ENCODE assay signal across 20 cellular contexts in the genomic region with DNA sequence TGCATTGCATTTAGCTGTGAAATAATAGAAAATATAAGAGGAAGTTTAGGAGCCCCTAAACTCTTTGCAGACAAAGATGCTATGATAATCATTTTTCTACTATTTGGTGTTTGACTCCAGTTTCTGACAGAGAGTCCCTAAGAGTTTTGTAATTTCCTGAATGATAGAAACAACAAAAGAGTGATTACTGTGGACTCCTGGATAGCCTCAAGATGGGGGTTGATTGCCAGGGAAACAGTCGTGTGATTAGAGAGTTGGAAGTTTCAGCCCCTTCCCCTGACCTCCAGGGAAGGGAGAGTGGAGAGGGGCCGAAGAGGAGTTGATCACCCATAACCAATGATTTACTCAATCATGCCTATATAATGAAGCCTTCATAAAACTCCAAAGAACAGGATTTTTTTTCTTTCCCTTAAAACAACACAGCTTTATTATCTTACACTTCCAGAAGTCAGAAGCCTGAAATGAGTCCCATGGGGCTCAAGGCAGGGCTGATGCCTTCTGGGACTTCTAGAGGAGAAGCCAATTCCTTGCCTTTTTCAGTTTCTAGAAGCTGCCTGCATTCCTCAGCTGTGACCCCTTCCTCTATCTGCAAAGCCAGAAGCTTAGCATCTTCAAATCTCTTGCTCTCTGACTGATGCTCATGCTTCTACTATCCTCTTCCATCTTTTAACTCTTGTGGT.
A peak's percentile ranks its signal among the peaks of the same experiment; 100 is the strongest.
DNase-seq lines count a peak whose midpoint lies in the region; ATAC-seq and TF ChIP-seq lines count a peak whose summit lies in the region.
"Had no signal": no experiment of that assay in that cellular context is flagged by ENCODE, and none has a peak within 500 bp of the region (broad histone marks: within the 10 kb centered on the region; RNA-seq: fewer than 3 reads in every experiment).

No MANE protein-coding gene starts in this region.

- H3K4me3 ChIP-seq in ACC112 (ENCODE audit: low read depth, low read length): no peak overlapping the region
- no peak overlapping the region for H3K4me3 ChIP-seq in brain microvascular endothelial cell (ENCODE audit: low read depth, low read length)
- no peak overlapping the region for H3K4me3 ChIP-seq in left ventricle myocardium inferior
- no peak overlapping the region for H3K4me3 ChIP-seq in rectal smooth muscle tissue (ENCODE audit: low read length)
- H3K4me3 ChIP-seq in CD8-positive, alpha-beta T cell (ENCODE audit: low read depth, low read length): no peak overlapping the region
- H3K4me3 ChIP-seq: BLaER1, stomach, upper lobe of right lung had no signal

- CTCF ChIA-PET in CD8-positive, alpha-beta T cell (lab: Charles Lee): no interaction called here

- POLR2A ChIA-PET in CD8-positive, alpha-beta T cell (lab: Charles Lee): no interaction called here

- H3K27me3 ChIP-seq in ACC112 (ENCODE audit: insufficient read depth, low read length) (no peaks in the 10 kb centered on the region), brain microvascular endothelial cell (replicated peaks) (no peaks in the 10 kb centered on the region), left ventricle myocardium inferior (ENCODE audit: low read depth) (no peaks in the 10 kb centered on the region), rectal smooth muscle tissue (ENCODE audit: control insufficient read depth, insufficient read depth, low read length) (no peaks in the 10 kb centered on the region)
- H3K27me3 ChIP-seq in CD8-positive, alpha-beta T cell (ENCODE audit: insufficient read depth, low read length): no peaks in the 10 kb centered on the region
- H3K27me3 ChIP-seq: BLaER1, foreskin keratinocyte, stomach, upper lobe of right lung had no signal

- no peak for TF ChIP-seq CTCF in brain microvascular endothelial cell (IDR thresholded peaks at IDR 0.05; ENCODE audit: low read depth, low read length, missing control alignments)
- no peak for TF ChIP-seq CTCF in left ventricle myocardium inferior (IDR thresholded peaks at IDR 0.05; ENCODE audit: borderline replicate concordance)
- no peak for TF ChIP-seq CTCF in CD8-positive, alpha-beta T cell (IDR thresholded peaks at IDR 0.05)

- H2AFZ ChIP-seq in ACC112 (ENCODE audit: low read length, unreplicated experiment): peak overlapping the region; percentile 37

- no peaks in the 10 kb centered on the region for H3K4me1 Mint-ChIP-seq in CD8-positive, alpha-beta T cell (ENCODE audit: low read depth)

- H3K27me3 Mint-ChIP-seq in CD8-positive, alpha-beta T cell (ENCODE audit: low read depth): no peaks in the 10 kb centered on the region
- H3K27me3 Mint-ChIP-seq: activated naive CD8-positive, alpha-beta T cell had no signal

- no peak for ATAC-seq in CD8-positive, alpha-beta T cell
- ATAC-seq in GM19397 (IDR thresholded peaks at IDR 0.05; ENCODE audit: unreplicated experiment): no peak
- ATAC-seq: foreskin keratinocyte; natural killer cell treated with Interleukin-12 subunit alpha and Interleukin-12 subunit beta and Interleukin-15 and Interleukin-18, amount 100 ng/mL, for 72 hours; upper lobe of right lung had no signal

- H3K9me3 Mint-ChIP-seq in CD8-positive, alpha-beta T cell: no peaks in the 10 kb centered on the region
- H3K9me3 Mint-ChIP-seq: natural killer cell treated with Interleukin-12 subunit alpha and Interleukin-12 subunit beta and Interleukin-15 and Interleukin-18, amount 100 ng/mL, for 72 hours had no signal

- in situ Hi-C loops in brain microvascular endothelial cell (cut with HindIII; ENCODE audit: low pct_ligation_motif_present, low sequenced_read_pairs): no loop called here

- no peaks in the 10 kb centered on the region for H3K36me3 ChIP-seq in ACC112 (ENCODE audit: insufficient read depth, low read length)
- no peaks in the 10 kb centered on the region for H3K36me3 ChIP-seq in brain microvascular endothelial cell (replicated peaks)
- H3K36me3 ChIP-seq in left ventricle myocardium inferior: no peaks in the 10 kb centered on the region
- no peaks in the 10 kb centered on the region for H3K36me3 ChIP-seq in rectal smooth muscle tissue (ENCODE audit: control insufficient read depth, insufficient read depth, low read length)
- no peaks in the 10 kb centered on the region for H3K36me3 ChIP-seq in CD8-positive, alpha-beta T cell (ENCODE audit: insufficient read depth, low read length)
- H3K36me3 ChIP-seq: BLaER1, stomach, upper lobe of right lung had no signal

- DNase-seq in brain microvascular endothelial cell (peak; percentile 53), left ventricle myocardium inferior (no peak), OCI-M1 (lab: John Stamatoyannopoulos, UW) (no peak), NOMO-1 treated with DMSO at 0.1 percent for 48 hours (lab: John Stamatoyannopoulos, UW; ENCODE audit: unreplicated experiment) (no peak)
- no peak for DNase-seq in CD8-positive, alpha-beta T cell
- DNase-seq: activated CD4-positive, CD25-positive, alpha-beta regulatory T cell; foreskin keratinocyte; kidney glomerular epithelial cell; NCI-H1436; NCI-H510A; posterior cingulate gyrus; stomach; T1000; upper lobe of right lung had no signal

- no peak overlapping the region for H3K27ac Mint-ChIP-seq in CD8-positive, alpha-beta T cell
- H3K27ac Mint-ChIP-seq: activated naive CD8-positive, alpha-beta T cell; natural killer cell treated with Interleukin-12 subunit alpha and Interleukin-12 subunit beta and Interleukin-15 and Interleukin-18, amount 100 ng/mL, for 72 hours had no signal

- H3K9ac ChIP-seq in rectal smooth muscle tissue (ENCODE audit: low read length): no peak overlapping the region
- H3K9ac ChIP-seq: BLaER1 had no signal

- H3K36me3 Mint-ChIP-seq in CD8-positive, alpha-beta T cell: no peaks in the 10 kb centered on the region
- H3K36me3 Mint-ChIP-seq: natural killer cell treated with Interleukin-12 subunit alpha and Interleukin-12 subunit beta and Interleukin-15 and Interleukin-18, amount 100 ng/mL, for 72 hours had no signal

- intact Hi-C loops in left ventricle myocardium inferior (cut with micrococcal nuclease): no loop called here
- intact Hi-C loops in CD8-positive, alpha-beta T cell (cut with DNase I, micrococcal nuclease): no loop called here

- no peaks in the 10 kb centered on the region for H3K79me2 ChIP-seq in ACC112 (ENCODE audit: control insufficient read depth, insufficient read depth, low read length, unreplicated experiment)

- peak overlapping the region; percentile 43 for H3K27ac ChIP-seq in ACC112 (ENCODE audit: low read depth, low read length)
- H3K27ac ChIP-seq in brain microvascular endothelial cell: peak overlapping the region; percentile 33
- peak overlapping the region; percentile 70 for H3K27ac ChIP-seq in left ventricle myocardium inferior (replicated peaks)
- H3K27ac ChIP-seq in rectal smooth muscle tissue (ENCODE audit: low read depth, low read length): peak overlapping the region; percentile 51
- H3K27ac ChIP-seq in CD8-positive, alpha-beta T cell (ENCODE audit: low read depth, low read length): no peak overlapping the region
- H3K27ac ChIP-seq: BLaER1, foreskin keratinocyte, upper lobe of right lung had no signal

- peaks cover 23% of the 10 kb centered on the region for H3K4me1 ChIP-seq in ACC112 (ENCODE audit: control insufficient read depth, insufficient read depth, low read length, unreplicated experiment)
- peaks cover 26% of the 10 kb centered on the region for H3K4me1 ChIP-seq in left ventricle myocardium inferior
- peaks cover 24% of the 10 kb centered on the region for H3K4me1 ChIP-seq in rectal smooth muscle tissue (ENCODE audit: control insufficient read depth, insufficient read depth, low read length)
- no peaks in the 10 kb centered on the region for H3K4me1 ChIP-seq in CD8-positive, alpha-beta T cell (ENCODE audit: insufficient read depth, low read length)
- H3K4me1 ChIP-seq: BLaER1, foreskin keratinocyte, upper lobe of right lung had no signal

- H3K4me3 Mint-ChIP-seq in CD8-positive, alpha-beta T cell: no peak overlapping the region
- H3K4me3 Mint-ChIP-seq: activated naive CD8-positive, alpha-beta T cell; natural killer cell treated with Interleukin-12 subunit alpha and Interleukin-12 subunit beta and Interleukin-15 and Interleukin-18, amount 100 ng/mL, for 72 hours had no signal

- no peaks in the 10 kb centered on the region for H3K9me3 ChIP-seq in left ventricle myocardium inferior (replicated peaks)
- no peaks in the 10 kb centered on the region for H3K9me3 ChIP-seq in CD8-positive, alpha-beta T cell (ENCODE audit: low read length)
- H3K9me3 ChIP-seq: BLaER1, stomach, upper lobe of right lung had no signal
